In genomic region chr19:16019691-16020448, GRCh38 we compare ENCODE assay signal across 1 cellular context.
TF ChIP-seq lines count a peak whose summit lies in the region.

No MANE protein-coding gene starts in this region.

TF ChIP-seq in WTC11, 78 proteins besides CTCF, POLR2A, EP300 and RAD21 (continued from another document):
- TF ChIP-seq USF2 (CRISPR knock-in tag; IDR thresholded peaks at IDR 0.05) (no peak), GRHL2 (CRISPR knock-in tag; IDR thresholded peaks at IDR 0.05; ENCODE audit: insufficient replicate concordance, severe bottlenecking) (no peak), ZNF232 (CRISPR knock-in tag; IDR thresholded peaks at IDR 0.05) (no peak), ATF3 (CRISPR knock-in tag; conservative IDR thresholded peaks at IDR 0.05) (no peak), ZSCAN18 (CRISPR knock-in tag; IDR thresholded peaks at IDR 0.05) (no peak), MLX (CRISPR knock-in tag; IDR thresholded peaks at IDR 0.05) (no peak), E2F1 (CRISPR knock-in tag; IDR thresholded peaks at IDR 0.05) (no peak), ERG (CRISPR knock-in tag; IDR thresholded peaks at IDR 0.05) (no peak), E2F4 (CRISPR knock-in tag; IDR thresholded peaks at IDR 0.05; ENCODE audit: borderline replicate concordance, low read depth) (no peak)
